ENCODE assay signal across 24 cellular contexts in the genomic region with DNA sequence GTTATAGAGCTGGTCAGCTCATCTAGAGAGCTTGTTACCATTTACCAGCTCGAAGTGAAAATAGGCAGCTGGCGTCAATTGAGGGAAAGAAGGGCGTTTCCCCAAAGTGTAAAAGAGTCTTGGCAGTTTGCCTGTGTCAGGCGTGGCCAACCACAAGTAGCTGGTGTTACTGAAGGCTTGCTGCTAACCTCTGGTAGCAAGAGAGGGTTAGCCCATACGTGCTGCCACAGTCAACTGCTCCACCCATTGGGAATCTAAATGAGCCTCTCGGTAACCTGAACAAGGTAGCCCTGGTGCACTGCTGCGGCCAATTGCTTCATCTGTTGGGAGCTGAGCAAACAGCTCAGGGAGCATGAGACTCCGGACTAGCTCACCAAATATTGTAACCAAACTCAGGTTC.
DNase-seq lines count a peak whose midpoint lies in the region; ATAC-seq and TF ChIP-seq lines count a peak whose summit lies in the region.
"Had no signal": no experiment of that assay in that cellular context is flagged by ENCODE, and none has a peak within 500 bp of the region (broad histone marks: within the 10 kb centered on the region; RNA-seq: fewer than 3 reads in every experiment).

No MANE protein-coding gene starts in this region.

- TF ChIP-seq CTCF in WTC11 (IDR thresholded peaks at IDR 0.05), result no peak
- TF ChIP-seq CTCF in brain microvascular endothelial cell (IDR thresholded peaks at IDR 0.05; ENCODE audit: low read depth, low read length, missing control alignments), result no peak

- CTCF ChIA-PET in WTC11 (lab: Charles Lee), result no interaction called here

- H3K27ac ChIP-seq in brain microvascular endothelial cell, result no peak overlapping the region
- H3K27ac ChIP-seq: breast epithelium, esophagus squamous epithelium, PC-9 had no signal

- no peaks in the 10 kb centered on the region for H3K27me3 Mint-ChIP-seq in WTC11 (ENCODE audit: low read depth)
- H3K27me3 Mint-ChIP-seq in activated T-cell treated with anti-CD3 and anti-CD28 coated beads, Interleukin-2, amount 50 U/mL, for 24 hours, result no peaks in the 10 kb centered on the region
- H3K27me3 Mint-ChIP-seq: activated CD4-positive, alpha-beta memory T cell treated with anti-CD3 and anti-CD28 coated beads for 36 hours; activated naive CD8-positive, alpha-beta T cell; CD4-positive, alpha-beta T cell; memory B cell; natural killer cell treated with Interleukin-12 subunit alpha and Interleukin-12 subunit beta and Interleukin-15 and Interleukin-18, amount 100 ng/mL, for 72 hours; progenitor cell of endocrine pancreas had no signal

- H3K27me3 ChIP-seq in brain microvascular endothelial cell (replicated peaks), result no peaks in the 10 kb centered on the region
- H3K27me3 ChIP-seq: breast epithelium, esophagus squamous epithelium had no signal

- H3K36me3 ChIP-seq in brain microvascular endothelial cell (replicated peaks), result no peaks in the 10 kb centered on the region
- H3K36me3 ChIP-seq: breast epithelium, esophagus squamous epithelium had no signal

- DNase-seq in A172 (ENCODE audit: low spot score), result peak; percentile 17
- DNase-seq in H4 (ENCODE audit: low spot score), result peak; percentile 9
- DNase-seq in NCI-H2171 treated with DMSO at 0.1 percent for 48 hours (lab: John Stamatoyannopoulos, UW), result peak; percentile 34
- no peak for DNase-seq in WTC11 (ENCODE audit: low spot score)
- DNase-seq in activated T-cell treated with anti-CD3 and anti-CD28 coated beads, Interleukin-2, amount 50 U/mL, for 24 hours, result no peak
- no peak for DNase-seq in brain microvascular endothelial cell
- DNase-seq in NAMALWA (ENCODE audit: low spot score), result no peak
- DNase-seq: activated CD4-positive, alpha-beta memory T cell treated with anti-CD3 and anti-CD28 coated beads for 36 hours; CD4-positive, alpha-beta T cell; esophagus squamous epithelium; immature natural killer cell; IMR-90; NCI-H1417 treated with DMSO at 0.1 percent for 48 hours; NCI-H345; stimulated activated CD4-positive, alpha-beta T cell treated with anti-CD3 and anti-CD28 coated beads, Interleukin-4, amount 100 ng/mL, for 24 hours had no signal

- H3K4me3 Mint-ChIP-seq in WTC11, result no peak overlapping the region
- H3K4me3 Mint-ChIP-seq in activated T-cell treated with anti-CD3 and anti-CD28 coated beads, Interleukin-2, amount 50 U/mL, for 24 hours, result no peak overlapping the region
- H3K4me3 Mint-ChIP-seq: activated CD4-positive, alpha-beta memory T cell treated with anti-CD3 and anti-CD28 coated beads for 36 hours; activated naive CD8-positive, alpha-beta T cell; CD4-positive, alpha-beta T cell; immature natural killer cell; memory B cell; natural killer cell treated with Interleukin-12 subunit alpha and Interleukin-12 subunit beta and Interleukin-15 and Interleukin-18, amount 100 ng/mL, for 72 hours had no signal

- no peak overlapping the region for H3K4me3 ChIP-seq in brain microvascular endothelial cell (ENCODE audit: low read depth, low read length)
- H3K4me3 ChIP-seq: breast epithelium, esophagus squamous epithelium, PC-9, skin epidermis had no signal

- H3K4me1 Mint-ChIP-seq in WTC11, result peaks cover 9% of the 10 kb centered on the region
- no peaks in the 10 kb centered on the region for H3K4me1 Mint-ChIP-seq in activated T-cell treated with anti-CD3 and anti-CD28 coated beads, Interleukin-2, amount 50 U/mL, for 24 hours (ENCODE audit: low read depth)
- H3K4me1 Mint-ChIP-seq: immature natural killer cell, memory B cell had no signal

- peaks cover 7% of the 10 kb centered on the region for H3K36me3 Mint-ChIP-seq in WTC11
- no peaks in the 10 kb centered on the region for H3K36me3 Mint-ChIP-seq in activated T-cell treated with anti-CD3 and anti-CD28 coated beads, Interleukin-2, amount 50 U/mL, for 24 hours (ENCODE audit: low read depth)
- H3K36me3 Mint-ChIP-seq: activated CD4-positive, alpha-beta memory T cell treated with anti-CD3 and anti-CD28 coated beads for 36 hours; activated naive CD8-positive, alpha-beta T cell; immature natural killer cell; memory B cell; natural killer cell treated with Interleukin-12 subunit alpha and Interleukin-12 subunit beta and Interleukin-15 and Interleukin-18, amount 100 ng/mL, for 72 hours had no signal

- peaks cover 18% of the 10 kb centered on the region for H3K9me3 Mint-ChIP-seq in WTC11
- peaks cover 7% of the 10 kb centered on the region for H3K9me3 Mint-ChIP-seq in activated T-cell treated with anti-CD3 and anti-CD28 coated beads, Interleukin-2, amount 50 U/mL, for 24 hours

- in situ Hi-C loops in brain microvascular endothelial cell (cut with HindIII; ENCODE audit: low pct_ligation_motif_present, low sequenced_read_pairs), result no loop called here

- no peak overlapping the region for H3K27ac Mint-ChIP-seq in WTC11
- H3K27ac Mint-ChIP-seq in activated T-cell treated with anti-CD3 and anti-CD28 coated beads, Interleukin-2, amount 50 U/mL, for 24 hours, result no peak overlapping the region
- H3K27ac Mint-ChIP-seq: activated CD4-positive, alpha-beta memory T cell treated with anti-CD3 and anti-CD28 coated beads for 36 hours; activated naive CD8-positive, alpha-beta T cell; CD4-positive, alpha-beta T cell; immature natural killer cell; memory B cell; natural killer cell treated with Interleukin-12 subunit alpha and Interleukin-12 subunit beta and Interleukin-15 and Interleukin-18, amount 100 ng/mL, for 72 hours; progenitor cell of endocrine pancreas had no signal

- POLR2A ChIA-PET in WTC11 (lab: Charles Lee), result no interaction called here

- peak; percentile 51 for ATAC-seq in WTC11
- no peak for ATAC-seq in GM21360 (IDR thresholded peaks at IDR 0.05; ENCODE audit: unreplicated experiment)
- ATAC-seq: natural killer cell treated with Interleukin-12 subunit alpha and Interleukin-12 subunit beta and Interleukin-15 and Interleukin-18, amount 100 ng/mL, for 72 hours; SK-N-SH treated with all-trans-retinoic acid at 6 μM for 48 hours had no signal

TF ChIP-seq in WTC11, 78 proteins besides CTCF, POLR2A, EP300 and RAD21 (continues in another document):
- no peak for TF ChIP-seq ZBTB21 (CRISPR knock-in tag; IDR thresholded peaks at IDR 0.05; ENCODE audit: borderline replicate concordance)
- TF ChIP-seq, protein P1, sequence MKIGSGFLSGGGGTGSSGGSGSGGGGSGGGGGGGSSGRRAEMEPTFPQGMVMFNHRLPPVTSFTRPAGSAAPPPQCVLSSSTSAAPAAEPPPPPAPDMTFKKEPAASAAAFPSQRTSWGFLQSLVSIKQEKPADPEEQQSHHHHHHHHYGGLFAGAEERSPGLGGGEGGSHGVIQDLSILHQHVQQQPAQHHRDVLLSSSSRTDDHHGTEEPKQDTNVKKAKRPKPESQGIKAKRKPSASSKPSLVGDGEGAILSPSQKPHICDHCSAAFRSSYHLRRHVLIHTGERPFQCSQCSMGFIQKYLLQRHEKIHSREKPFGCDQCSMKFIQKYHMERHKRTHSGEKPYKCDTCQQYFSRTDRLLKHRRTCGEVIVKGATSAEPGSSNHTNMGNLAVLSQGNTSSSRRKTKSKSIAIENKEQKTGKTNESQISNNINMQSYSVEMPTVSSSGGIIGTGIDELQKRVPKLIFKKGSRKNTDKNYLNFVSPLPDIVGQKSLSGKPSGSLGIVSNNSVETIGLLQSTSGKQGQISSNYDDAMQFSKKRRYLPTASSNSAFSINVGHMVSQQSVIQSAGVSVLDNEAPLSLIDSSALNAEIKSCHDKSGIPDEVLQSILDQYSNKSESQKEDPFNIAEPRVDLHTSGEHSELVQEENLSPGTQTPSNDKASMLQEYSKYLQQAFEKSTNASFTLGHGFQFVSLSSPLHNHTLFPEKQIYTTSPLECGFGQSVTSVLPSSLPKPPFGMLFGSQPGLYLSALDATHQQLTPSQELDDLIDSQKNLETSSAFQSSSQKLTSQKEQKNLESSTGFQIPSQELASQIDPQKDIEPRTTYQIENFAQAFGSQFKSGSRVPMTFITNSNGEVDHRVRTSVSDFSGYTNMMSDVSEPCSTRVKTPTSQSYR (CRISPR knock-in tag; IDR thresholded peaks at IDR 0.05), result no peak
- no peak for TF ChIP-seq PRRX2 (CRISPR knock-in tag; IDR thresholded peaks at IDR 0.05)
- TF ChIP-seq ZNF263 (CRISPR knock-in tag; IDR thresholded peaks at IDR 0.05; ENCODE audit: low read depth), result no peak
- TF ChIP-seq CREB1 (CRISPR knock-in tag; IDR thresholded peaks at IDR 0.05), result no peak
- TF ChIP-seq, protein P2, sequence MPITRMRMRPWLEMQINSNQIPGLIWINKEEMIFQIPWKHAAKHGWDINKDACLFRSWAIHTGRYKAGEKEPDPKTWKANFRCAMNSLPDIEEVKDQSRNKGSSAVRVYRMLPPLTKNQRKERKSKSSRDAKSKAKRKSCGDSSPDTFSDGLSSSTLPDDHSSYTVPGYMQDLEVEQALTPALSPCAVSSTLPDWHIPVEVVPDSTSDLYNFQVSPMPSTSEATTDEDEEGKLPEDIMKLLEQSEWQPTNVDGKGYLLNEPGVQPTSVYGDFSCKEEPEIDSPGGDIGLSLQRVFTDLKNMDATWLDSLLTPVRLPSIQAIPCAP (CRISPR knock-in tag; IDR thresholded peaks at IDR 0.05), result no peak
- no peak for TF ChIP-seq ELF4 (CRISPR knock-in tag; IDR thresholded peaks at IDR 0.05; ENCODE audit: low read depth)
- TF ChIP-seq HMGA2 (CRISPR knock-in tag; IDR thresholded peaks at IDR 0.05), result no peak
- no peak for TF ChIP-seq ZNF121 (CRISPR knock-in tag; IDR thresholded peaks at IDR 0.05)
- TF ChIP-seq, protein P3, sequence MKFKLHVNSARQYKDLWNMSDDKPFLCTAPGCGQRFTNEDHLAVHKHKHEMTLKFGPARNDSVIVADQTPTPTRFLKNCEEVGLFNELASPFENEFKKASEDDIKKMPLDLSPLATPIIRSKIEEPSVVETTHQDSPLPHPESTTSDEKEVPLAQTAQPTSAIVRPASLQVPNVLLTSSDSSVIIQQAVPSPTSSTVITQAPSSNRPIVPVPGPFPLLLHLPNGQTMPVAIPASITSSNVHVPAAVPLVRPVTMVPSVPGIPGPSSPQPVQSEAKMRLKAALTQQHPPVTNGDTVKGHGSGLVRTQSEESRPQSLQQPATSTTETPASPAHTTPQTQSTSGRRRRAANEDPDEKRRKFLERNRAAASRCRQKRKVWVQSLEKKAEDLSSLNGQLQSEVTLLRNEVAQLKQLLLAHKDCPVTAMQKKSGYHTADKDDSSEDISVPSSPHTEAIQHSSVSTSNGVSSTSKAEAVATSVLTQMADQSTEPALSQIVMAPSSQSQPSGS (CRISPR knock-in tag; IDR thresholded peaks at IDR 0.05; ENCODE audit: borderline replicate concordance, low read depth), result no peak

Comparison
In these comparisons a context has a peak if more than half of its experiments do, and no peak if none do; other contexts are left out.
1. DNase-seq: peak in A172 (single experiment), H4 (single experiment) and NCI-H2171 treated with DMSO at 0.1 percent for 48 hours (single experiment); none in WTC11 (single experiment), activated T-cell treated with anti-CD3 and anti-CD28 coated beads, Interleukin-2, amount 50 U/mL, for 24 hours (single experiment), brain microvascular endothelial cell (single experiment) and NAMALWA (single experiment).